ENCODE assay signal across 16 cellular contexts in the genomic region with DNA sequence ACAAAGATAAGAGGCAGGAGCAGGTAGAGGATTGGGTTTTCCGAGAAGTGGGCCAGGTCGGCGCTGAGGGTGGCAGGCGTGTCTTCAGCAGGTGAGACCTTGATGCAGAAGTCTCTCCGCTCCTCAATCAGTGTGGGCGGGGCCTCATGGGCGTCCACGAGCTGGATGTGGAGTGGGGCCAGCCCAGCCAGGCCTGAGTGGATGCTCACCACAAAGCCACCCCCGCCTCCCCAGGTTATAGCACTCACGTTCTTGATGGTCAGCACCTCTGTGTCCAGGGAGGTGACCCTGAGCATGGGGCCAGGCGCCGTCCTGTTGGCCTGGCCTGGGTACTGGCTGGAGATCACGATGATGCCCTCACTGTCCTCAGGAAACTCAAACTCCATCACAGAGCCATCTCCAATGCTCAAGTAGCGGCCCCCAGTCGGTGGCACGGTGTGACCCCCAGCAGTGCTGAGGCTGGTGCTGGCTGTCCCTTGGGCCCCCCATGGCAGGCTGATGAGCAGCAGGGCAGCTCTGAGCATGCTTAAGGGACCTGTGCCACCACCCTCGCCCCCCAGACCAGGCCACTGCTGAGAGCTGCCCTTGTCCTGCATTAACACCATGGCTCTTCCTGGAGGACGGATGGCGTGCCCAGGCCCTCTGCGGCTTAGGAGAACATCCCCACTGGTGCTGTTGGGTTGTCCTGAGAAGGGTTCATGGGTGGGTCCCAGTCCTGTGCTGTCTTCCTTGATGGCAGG. TPM values are rescaled to one million over a fixed set of nuclear protein-coding genes. Genes with fewer than 3 reads are reported as not detected.
DNase-seq lines count a peak whose midpoint lies in the region; ATAC-seq lines count a peak whose summit lies in the region.
"Had no signal": no experiment of that assay in that cellular context is flagged by ENCODE, and none has a peak within 500 bp of the region (broad histone marks: within the 10 kb centered on the region; RNA-seq: fewer than 3 reads in every experiment).

No MANE protein-coding gene starts in this region.

- POLR2A ChIA-PET in activated naive CD8-positive, alpha-beta T cell treated with anti-CD3 and anti-CD28 coated beads, Interleukin-2, amount 10 ng/mL, durations not matched to agents 7 days and 5 days (lab: Charles Lee): interaction anchor here (0.5 to 3.3 kb wide), 5 partner anchors 12 to 77 kb away, joined by 5 to 32 read pairs (median 15); a partner anchor contains a TSS
- POLR2A ChIA-PET in naive thymus-derived CD4-positive, alpha-beta T cell (lab: Charles Lee): interaction anchor here (0.5 to 7.0 kb wide), 9 partner anchors 11 to 390 kb away, joined by 3 to 69 read pairs (median 13); a partner anchor contains a TSS

- no peaks in the 10 kb centered on the region for H4K20me1 ChIP-seq in GM23248 (ENCODE audit: insufficient read depth)

- H3K36me3 Mint-ChIP-seq in CD4-positive, CD25-positive, alpha-beta regulatory T cell: no peaks in the 10 kb centered on the region
- H3K36me3 Mint-ChIP-seq in activated naive CD8-positive, alpha-beta T cell treated with anti-CD3 and anti-CD28 coated beads, Interleukin-2, amount 10 ng/mL, durations not matched to agents 7 days and 5 days: peaks cover 4% of the 10 kb centered on the region
- peaks cover 0 to 2% (median 0%) of the 10 kb centered on the region in 5 donors for H3K36me3 Mint-ChIP-seq in naive thymus-derived CD4-positive, alpha-beta T cell

- in situ Hi-C loops in GM23248 (cut with MboI): no loop called here

- intact Hi-C loops in naive thymus-derived CD4-positive, alpha-beta T cell (cut with micrococcal nuclease): no loop called here

- CTCF ChIA-PET in naive thymus-derived CD4-positive, alpha-beta T cell (lab: Charles Lee): interaction anchor here (0.7 kb wide), 1 partner anchor 562 kb away, joined by 3 read pairs; no protein-coding TSS in a partner anchor

- no peaks in the 10 kb centered on the region for H3K27me3 ChIP-seq in CD4-positive, CD25-positive, alpha-beta regulatory T cell (ENCODE audit: control insufficient read depth, insufficient read depth, low read length)
- no peaks in the 10 kb centered on the region for H3K27me3 ChIP-seq in GM23248 (replicated peaks; ENCODE audit: insufficient read depth)
- no peaks in the 10 kb centered on the region for H3K27me3 ChIP-seq in naive thymus-derived CD4-positive, alpha-beta T cell (ENCODE audit: control insufficient read depth in 2 of 2, insufficient read depth in 2 of 2, low read length in 2 of 2)

- no peaks in the 10 kb centered on the region for H3K9me2 ChIP-seq in GM23248 (ENCODE audit: insufficient read depth)

- no peak for DNase-seq in CD4-positive, CD25-positive, alpha-beta regulatory T cell
- DNase-seq in GM23248 (no peak), medulla oblongata (ENCODE audit: extremely low spot score) (no peak), cortex of kidney (lab: John Stamatoyannopoulos, UW) (no peak)
- DNase-seq in activated naive CD8-positive, alpha-beta T cell treated with anti-CD3 and anti-CD28 coated beads, Interleukin-2, amount 10 ng/mL, durations not matched to agents 7 days and 5 days: no peak
- no peak for DNase-seq in naive thymus-derived CD4-positive, alpha-beta T cell
- DNase-seq in NK-92 treated with Interleukin-12 subunit alpha and Interleukin-12 subunit beta, amount 100 ng/mL, for 24 hours (lab: John Stamatoyannopoulos, UW): no peak
- DNase-seq: activated CD4-positive, alpha-beta T cell treated with anti-CD3 and anti-CD28 coated beads for 36 hours; glutamatergic neuron; kidney glomerular epithelial cell; NCI-H1694; NCI-H446 treated with DMSO at 0.1 percent for 48 hours; T-helper 1 cell had no signal

- no peak overlapping the region for H3K27ac ChIP-seq in CD4-positive, CD25-positive, alpha-beta regulatory T cell (ENCODE audit: insufficient read depth, low read length, poor library complexity, severe bottlenecking)
- H3K27ac ChIP-seq in GM23248: no peak overlapping the region
- no peak overlapping the region for H3K27ac ChIP-seq in naive thymus-derived CD4-positive, alpha-beta T cell (ENCODE audit: low read depth, low read length)

- H3K9me3 Mint-ChIP-seq in CD4-positive, CD25-positive, alpha-beta regulatory T cell: no peaks in the 10 kb centered on the region
- no peaks in the 10 kb centered on the region for H3K9me3 Mint-ChIP-seq in activated naive CD8-positive, alpha-beta T cell treated with anti-CD3 and anti-CD28 coated beads, Interleukin-2, amount 10 ng/mL, durations not matched to agents 7 days and 5 days
- no peaks in the 10 kb centered on the region for H3K9me3 Mint-ChIP-seq in naive thymus-derived CD4-positive, alpha-beta T cell

- no peak overlapping the region for H3K4me3 ChIP-seq in CD4-positive, CD25-positive, alpha-beta regulatory T cell (ENCODE audit: low read depth, low read length)
- peak overlapping the region; percentile 81; the same call in 1 of the 2 replicates for H3K4me3 ChIP-seq in GM23248
- no peak overlapping the region for H3K4me3 ChIP-seq in naive thymus-derived CD4-positive, alpha-beta T cell (ENCODE audit: low read length)

- no peak overlapping the region for H3K9ac ChIP-seq in GM23248

- no peaks in the 10 kb centered on the region for H3K27me3 Mint-ChIP-seq in CD4-positive, CD25-positive, alpha-beta regulatory T cell
- no peaks in the 10 kb centered on the region for H3K27me3 Mint-ChIP-seq in activated naive CD8-positive, alpha-beta T cell treated with anti-CD3 and anti-CD28 coated beads, Interleukin-2, amount 10 ng/mL, durations not matched to agents 7 days and 5 days
- no peaks in the 10 kb centered on the region for H3K27me3 Mint-ChIP-seq in naive thymus-derived CD4-positive, alpha-beta T cell
- H3K27me3 Mint-ChIP-seq: activated CD4-positive, alpha-beta T cell treated with anti-CD3 and anti-CD28 coated beads for 36 hours; progenitor cell of endocrine pancreas had no signal

- peaks cover 0 to 49% (median 9%) of the 10 kb centered on the region in 4 donors for H3K4me1 Mint-ChIP-seq in CD4-positive, CD25-positive, alpha-beta regulatory T cell
- H3K4me1 Mint-ChIP-seq in activated naive CD8-positive, alpha-beta T cell treated with anti-CD3 and anti-CD28 coated beads, Interleukin-2, amount 10 ng/mL, durations not matched to agents 7 days and 5 days: peaks cover 8% of the 10 kb centered on the region
- peaks cover 0 to 33% (median 17%) of the 10 kb centered on the region in 7 donors for H3K4me1 Mint-ChIP-seq in naive thymus-derived CD4-positive, alpha-beta T cell

- peaks cover 27% of the 10 kb centered on the region for H3K79me2 ChIP-seq in GM23248 (ENCODE audit: insufficient read depth)

- peak overlapping the region in 1 of 3 donors; percentile 87 for H3K27ac Mint-ChIP-seq in CD4-positive, CD25-positive, alpha-beta regulatory T cell
- H3K27ac Mint-ChIP-seq in activated naive CD8-positive, alpha-beta T cell treated with anti-CD3 and anti-CD28 coated beads, Interleukin-2, amount 10 ng/mL, durations not matched to agents 7 days and 5 days: no peak overlapping the region
- peak overlapping the region in 5 of 9 donors; percentile 24 to 91 (median 67) for H3K27ac Mint-ChIP-seq in naive thymus-derived CD4-positive, alpha-beta T cell
- H3K27ac Mint-ChIP-seq: progenitor cell of endocrine pancreas had no signal

- H3K4me1 ChIP-seq in CD4-positive, CD25-positive, alpha-beta regulatory T cell (ENCODE audit: control insufficient read depth, insufficient read depth, low read length, poor library complexity, severe bottlenecking): peaks cover 36% of the 10 kb centered on the region
- H3K4me1 ChIP-seq in GM23248 (ENCODE audit: insufficient read depth): no peaks in the 10 kb centered on the region
- peaks cover 0 to 10% of the 10 kb centered on the region in 2 donors for H3K4me1 ChIP-seq in naive thymus-derived CD4-positive, alpha-beta T cell (ENCODE audit: control insufficient read depth in 2 of 2, insufficient read depth in 2 of 2, low read length in 2 of 2)

- WGBS in GM23248 (ENCODE audit: low coverage in 1 of 2, low lambda C conversion rate in 2 of 2, missing lambda C conversion rate in 2 of 2), 2 experiments: 86% methylated on average over 7 to 11 of the region's 20 CpGs

- peak overlapping the region; percentile 21 to 93 (median 86) for H3K4me3 Mint-ChIP-seq in CD4-positive, CD25-positive, alpha-beta regulatory T cell
- peak overlapping the region; percentile 49 for H3K4me3 Mint-ChIP-seq in activated naive CD8-positive, alpha-beta T cell treated with anti-CD3 and anti-CD28 coated beads, Interleukin-2, amount 10 ng/mL, durations not matched to agents 7 days and 5 days
- peak overlapping the region in 8 of 10 donors; percentile 5 to 90 (median 77) for H3K4me3 Mint-ChIP-seq in naive thymus-derived CD4-positive, alpha-beta T cell

- H3K4me2 ChIP-seq in GM23248 (ENCODE audit: unreplicated experiment): no peak overlapping the region

- peaks cover 3% of the 10 kb centered on the region for H3K36me3 ChIP-seq in CD4-positive, CD25-positive, alpha-beta regulatory T cell (ENCODE audit: control insufficient read depth, insufficient read depth, low read length)
- H3K36me3 ChIP-seq in GM23248 (ENCODE audit: low read depth): no peaks in the 10 kb centered on the region
- H3K36me3 ChIP-seq in naive thymus-derived CD4-positive, alpha-beta T cell (ENCODE audit: control insufficient read depth in 2 of 3, insufficient read depth in 3 of 3, low read length in 3 of 3): peaks cover 0 to 6% (median 4%) of the 10 kb centered on the region in 3 experiments

- H3K9me3 ChIP-seq in CD4-positive, CD25-positive, alpha-beta regulatory T cell (ENCODE audit: control insufficient read depth in 2 of 2, low read length in 2 of 2): no peaks in the 10 kb centered on the region
- H3K9me3 ChIP-seq in GM23248 (ENCODE audit: low read depth): no peaks in the 10 kb centered on the region
- no peaks in the 10 kb centered on the region for H3K9me3 ChIP-seq in naive thymus-derived CD4-positive, alpha-beta T cell (ENCODE audit: control insufficient read depth in 2 of 3, low read length in 3 of 3)
- H3K9me3 ChIP-seq: thoracic aorta had no signal

- H3F3A ChIP-seq in GM23248 (ENCODE audit: insufficient read depth): no peaks in the 10 kb centered on the region

- no peak overlapping the region for H2AFZ ChIP-seq in GM23248

- no peak for ATAC-seq in CD4-positive, CD25-positive, alpha-beta regulatory T cell (ENCODE audit: low read depth in 2 of 2)
- no peak for ATAC-seq in activated naive CD8-positive, alpha-beta T cell treated with anti-CD3 and anti-CD28 coated beads, Interleukin-2, amount 10 ng/mL, durations not matched to agents 7 days and 5 days (ENCODE audit: low read depth)
- no peak for ATAC-seq in naive thymus-derived CD4-positive, alpha-beta T cell
- no peak for ATAC-seq in HG03039 (IDR thresholded peaks at IDR 0.05; ENCODE audit: unreplicated experiment)
- ATAC-seq: activated CD4-positive, alpha-beta T cell treated with anti-CD3 and anti-CD28 coated beads for 36 hours had no signal

RNA-seq across cellular contexts. Expression of a gene that starts 1.9 kb away (rescaled TPM):
- 18.4 TPM for total RNA-seq in CD4-positive, CD25-positive, alpha-beta regulatory T cell
- 10 to 100 TPM; 32.8 to 40.2 (median 36.7) TPM for polyA plus RNA-seq in CD4-positive, CD25-positive, alpha-beta regulatory T cell
- 48.3 and 61.0 TPM in 2 replicates for total RNA-seq in GM23248 (2014; rRNA removed; shearing (Covaris generic))
- 49.4 and 50.8 TPM in 2 replicates for polyA plus RNA-seq in GM23248 (2016; fragmentation: Nextera tagmentation; extraction: Ambion mirVana)
- total RNA-seq in activated naive CD8-positive, alpha-beta T cell treated with anti-CD3 and anti-CD28 coated beads, Interleukin-2, amount 10 ng/mL, durations not matched to agents 7 days and 5 days: 10 to 100 TPM; 25.3 to 27.3 TPM
- total RNA-seq in naive thymus-derived CD4-positive, alpha-beta T cell: 10 to 100 TPM; 11.7 to 22.7 (median 19.0) TPM
- polyA plus RNA-seq in naive thymus-derived CD4-positive, alpha-beta T cell: 10 to 100 TPM; 35.0 to 58.7 TPM

RNA-seq across cellular contexts. Expression of a gene that starts 2.1 kb away (rescaled TPM):
- total RNA-seq in CD4-positive, CD25-positive, alpha-beta regulatory T cell: 12.5 TPM
- 10 to 100 TPM; 51.8 to 59.5 (median 55.0) TPM for polyA plus RNA-seq in CD4-positive, CD25-positive, alpha-beta regulatory T cell
- 36.8 and 53.0 TPM in 2 replicates for total RNA-seq in GM23248 (2014; rRNA removed; shearing (Covaris generic))
- 42.4 and 45.2 TPM in 2 replicates for polyA plus RNA-seq in GM23248 (2016; fragmentation: Nextera tagmentation; extraction: Ambion mirVana)
- 10 to 100 TPM; 43.8 to 45.3 TPM for total RNA-seq in activated naive CD8-positive, alpha-beta T cell treated with anti-CD3 and anti-CD28 coated beads, Interleukin-2, amount 10 ng/mL, durations not matched to agents 7 days and 5 days
- 10 to 100 TPM in 4 of 5 experiments, 1 to 10 TPM in 1; 9.2 to 41.5 (median 32.5) TPM for total RNA-seq in naive thymus-derived CD4-positive, alpha-beta T cell
- polyA plus RNA-seq in naive thymus-derived CD4-positive, alpha-beta T cell: 10 to 100 TPM; 46.0 to 65.7 TPM

RNA-seq across cellular contexts. Expression of a gene that starts 9.4 kb away (rescaled TPM):
- 8.9 TPM for total RNA-seq in CD4-positive, CD25-positive, alpha-beta regulatory T cell
- polyA plus RNA-seq in CD4-positive, CD25-positive, alpha-beta regulatory T cell: 10 to 100 TPM; 39.5 to 47.9 (median 43.3) TPM
- total RNA-seq in GM23248 (2014; rRNA removed; shearing (Covaris generic)): 42.9 and 44.0 TPM in 2 replicates
- 49.2 and 49.7 TPM in 2 replicates for polyA plus RNA-seq in GM23248 (2016; fragmentation: Nextera tagmentation; extraction: Ambion mirVana)
- 10 to 100 TPM; 32.2 to 34.8 TPM for total RNA-seq in activated naive CD8-positive, alpha-beta T cell treated with anti-CD3 and anti-CD28 coated beads, Interleukin-2, amount 10 ng/mL, durations not matched to agents 7 days and 5 days
- total RNA-seq in naive thymus-derived CD4-positive, alpha-beta T cell: 10 to 100 TPM; 11.6 to 57.0 (median 20.4) TPM
- polyA plus RNA-seq in naive thymus-derived CD4-positive, alpha-beta T cell: 10 to 100 TPM; 78.1 to 85.1 TPM

RNA-seq across cellular contexts. Expression of a gene that starts 27.5 kb away (rescaled TPM):
- total RNA-seq in CD4-positive, CD25-positive, alpha-beta regulatory T cell: 28.2 TPM
- polyA plus RNA-seq in CD4-positive, CD25-positive, alpha-beta regulatory T cell: 10 to 100 TPM; 13.4 to 21.5 (median 19.0) TPM
- 27.8 and 43.6 TPM in 2 replicates for total RNA-seq in GM23248 (2014; rRNA removed; shearing (Covaris generic))
- 35.2 and 35.7 TPM in 2 replicates for polyA plus RNA-seq in GM23248 (2016; fragmentation: Nextera tagmentation; extraction: Ambion mirVana)
- total RNA-seq in activated naive CD8-positive, alpha-beta T cell treated with anti-CD3 and anti-CD28 coated beads, Interleukin-2, amount 10 ng/mL, durations not matched to agents 7 days and 5 days: 10 to 100 TPM; 42.3 to 45.4 TPM
- total RNA-seq in naive thymus-derived CD4-positive, alpha-beta T cell: 10 to 100 TPM; 37.6 to 63.7 (median 50.9) TPM
- polyA plus RNA-seq in naive thymus-derived CD4-positive, alpha-beta T cell: 10 to 100 TPM; 22.2 to 31.1 TPM

RNA-seq across cellular contexts. Expression of a gene that starts 30.4 kb away (rescaled TPM):
- 64.6 TPM for total RNA-seq in CD4-positive, CD25-positive, alpha-beta regulatory T cell
- polyA plus RNA-seq in CD4-positive, CD25-positive, alpha-beta regulatory T cell: 1 to 10 TPM in 1 of 4 donors, under 1 TPM in 3; 0.32 to 1.8 (median 0.34) TPM
- total RNA-seq in GM23248 (2014; rRNA removed; shearing (Covaris generic)): 25.9 and 30.7 TPM in 2 replicates
- polyA plus RNA-seq in GM23248 (2016; fragmentation: Nextera tagmentation; extraction: Ambion mirVana): 26.7 and 35.1 TPM in 2 replicates
- 10 to 100 TPM; 62.5 to 64.1 TPM for total RNA-seq in activated naive CD8-positive, alpha-beta T cell treated with anti-CD3 and anti-CD28 coated beads, Interleukin-2, amount 10 ng/mL, durations not matched to agents 7 days and 5 days
- total RNA-seq in naive thymus-derived CD4-positive, alpha-beta T cell: 10 to 100 TPM; 32.9 to 45.7 (median 43.3) TPM
- 1 to 10 TPM in 1 of 2 donors, under 1 TPM in 1; 0.93 to 1.2 TPM for polyA plus RNA-seq in naive thymus-derived CD4-positive, alpha-beta T cell
